In genomic region chr2:200856806-200857205, GRCh38 we compare ENCODE assay signal across 18 cellular contexts. TPM values are rescaled to one million over a fixed set of nuclear protein-coding genes. Genes with fewer than 3 reads are reported as not detected.
DNase-seq lines count a peak whose midpoint lies in the region; ATAC-seq and TF ChIP-seq lines count a peak whose summit lies in the region.
"Had no signal": no experiment of that assay in that cellular context is flagged by ENCODE, and none has a peak within 500 bp of the region (broad histone marks: within the 10 kb centered on the region; RNA-seq: fewer than 3 reads in every experiment).

No MANE protein-coding gene starts in this region.

- peaks cover 80% of the 10 kb centered on the region for H3K36me3 Mint-ChIP-seq in activated naive CD8-positive, alpha-beta T cell treated with anti-CD3 and anti-CD28 coated beads for 36 hours
- H3K36me3 Mint-ChIP-seq in stimulated activated naive B cell treated with anti-CD40 and anti-IgM and Interleukin-4, amounts not matched to agents 10 μg/mL and 1 μg/mL and 100 μg/mL, for 72 hours: peaks cover 50 to 58% of the 10 kb centered on the region in 2 donors
- peaks cover 56% of the 10 kb centered on the region for H3K36me3 Mint-ChIP-seq in type B pancreatic cell

- no peaks in the 10 kb centered on the region for H3K9me3 Mint-ChIP-seq in activated naive CD8-positive, alpha-beta T cell treated with anti-CD3 and anti-CD28 coated beads for 36 hours
- H3K9me3 Mint-ChIP-seq in stimulated activated naive B cell treated with anti-CD40 and anti-IgM and Interleukin-4, amounts not matched to agents 10 μg/mL and 1 μg/mL and 100 μg/mL, for 72 hours: no peaks in the 10 kb centered on the region
- H3K9me3 Mint-ChIP-seq in type B pancreatic cell: no peaks in the 10 kb centered on the region
- H3K9me3 Mint-ChIP-seq: CD8-positive, alpha-beta T cell; H9; WTC11 had no signal

- H3K27me3 Mint-ChIP-seq in activated naive CD8-positive, alpha-beta T cell treated with anti-CD3 and anti-CD28 coated beads for 36 hours: no peaks in the 10 kb centered on the region
- H3K27me3 Mint-ChIP-seq in stimulated activated naive B cell treated with anti-CD40 and anti-IgM and Interleukin-4, amounts not matched to agents 10 μg/mL and 1 μg/mL and 100 μg/mL, for 72 hours: no peaks in the 10 kb centered on the region
- H3K27me3 Mint-ChIP-seq in type B pancreatic cell: no peaks in the 10 kb centered on the region

- TF ChIP-seq CTCF in type B pancreatic cell (conservative IDR thresholded peaks at IDR 0.05): no peak

- peaks cover 38% of the 10 kb centered on the region for H3K4me1 Mint-ChIP-seq in activated naive CD8-positive, alpha-beta T cell treated with anti-CD3 and anti-CD28 coated beads for 36 hours
- peaks cover 19 to 36% of the 10 kb centered on the region in 2 donors for H3K4me1 Mint-ChIP-seq in stimulated activated naive B cell treated with anti-CD40 and anti-IgM and Interleukin-4, amounts not matched to agents 10 μg/mL and 1 μg/mL and 100 μg/mL, for 72 hours
- peaks cover 13% of the 10 kb centered on the region for H3K4me1 Mint-ChIP-seq in type B pancreatic cell (ENCODE audit: unreplicated experiment)

- peak overlapping the region; percentile 46 for H3K27ac Mint-ChIP-seq in activated naive CD8-positive, alpha-beta T cell treated with anti-CD3 and anti-CD28 coated beads for 36 hours
- H3K27ac Mint-ChIP-seq in stimulated activated naive B cell treated with anti-CD40 and anti-IgM and Interleukin-4, amounts not matched to agents 10 μg/mL and 1 μg/mL and 100 μg/mL, for 72 hours: peak overlapping the region; percentile 59
- no peak overlapping the region for H3K27ac Mint-ChIP-seq in type B pancreatic cell
- H3K27ac Mint-ChIP-seq: H9, WTC11 had no signal

- peak; percentile 28 for DNase-seq in stimulated activated CD4-positive, alpha-beta T cell treated with anti-CD3 and anti-CD28 coated beads, Interleukin-1b, Interleukin-23, amount 100 ng/mL, for 48 hours
- DNase-seq in stimulated activated CD4-positive, alpha-beta T cell treated with anti-CD3 and anti-CD28 coated beads, Interleukin-2, amount 100 ng/mL, for 48 hours: no peak
- DNase-seq in activated naive CD8-positive, alpha-beta T cell treated with anti-CD3 and anti-CD28 coated beads for 36 hours: no peak
- no peak for DNase-seq in stimulated activated naive B cell treated with anti-CD40 and anti-IgM and Interleukin-4, amounts not matched to agents 10 μg/mL and 1 μg/mL and 100 μg/mL, for 72 hours
- DNase-seq in middle frontal gyrus (ENCODE audit: extremely low spot score, low spot score): no peak
- no peak for DNase-seq in type B pancreatic cell (ENCODE audit: extremely low spot score, unreplicated experiment)
- DNase-seq: activated effector memory CD4-positive, alpha-beta T cell treated with Interleukin-2 at 50 U/mL for 16 hours; CD8-positive, alpha-beta T cell; cortex of kidney; H9; islet precursor cell; mucosa of descending colon; NCI-H1092 treated with DMSO at 0.1 percent for 48 hours; NCI-H2029; NCI-H2227 treated with DMSO at 0.1 percent for 48 hours; NCI-H748 treated with DMSO at 0.1 percent for 48 hours; T-helper 9 cell had no signal

- ATAC-seq in stimulated activated naive B cell treated with anti-CD40 and anti-IgM and Interleukin-4, amounts not matched to agents 10 μg/mL and 1 μg/mL and 100 μg/mL, for 72 hours (replicated peaks): no peak
- ATAC-seq: CD8-positive, alpha-beta T cell; mucosa of descending colon; WTC11 had no signal

- no peak overlapping the region for H3K4me3 Mint-ChIP-seq in activated naive CD8-positive, alpha-beta T cell treated with anti-CD3 and anti-CD28 coated beads for 36 hours
- no peak overlapping the region for H3K4me3 Mint-ChIP-seq in stimulated activated naive B cell treated with anti-CD40 and anti-IgM and Interleukin-4, amounts not matched to agents 10 μg/mL and 1 μg/mL and 100 μg/mL, for 72 hours
- H3K4me3 Mint-ChIP-seq in type B pancreatic cell: no peak overlapping the region
- H3K4me3 Mint-ChIP-seq: CD8-positive, alpha-beta T cell; H9; WTC11 had no signal

RNA-seq across cellular contexts. Expression of gene CLK1, which starts 7.7 kb away (rescaled TPM):
- 10 to 100 TPM; 64.5 to 70.2 TPM for total RNA-seq in activated naive CD8-positive, alpha-beta T cell treated with anti-CD3 and anti-CD28 coated beads for 36 hours
- total RNA-seq in type B pancreatic cell (ENCODE audit: low replicate concordance): 100 and 106 TPM in 2 replicates

RNA-seq across cellular contexts. Expression of gene PPIL3, which starts 32.1 kb away (rescaled TPM):
- total RNA-seq in activated naive CD8-positive, alpha-beta T cell treated with anti-CD3 and anti-CD28 coated beads for 36 hours: 10 to 100 TPM; 34.0 to 41.1 TPM
- total RNA-seq in type B pancreatic cell (ENCODE audit: low replicate concordance): 37.2 and 47.2 TPM in 2 replicates

RNA-seq across cellular contexts. Expression of gene NIF3L1, which starts 32.4 kb away (rescaled TPM):
- total RNA-seq in activated naive CD8-positive, alpha-beta T cell treated with anti-CD3 and anti-CD28 coated beads for 36 hours: 10 to 100 TPM; 30.2 to 33.9 TPM
- total RNA-seq in type B pancreatic cell (ENCODE audit: low replicate concordance): 27.4 and 36.3 TPM in 2 replicates

RNA-seq across cellular contexts. Expression of gene BZW1, which starts 45.1 kb away (rescaled TPM):
- 100 to 1,000 TPM; 549 to 557 TPM for total RNA-seq in activated naive CD8-positive, alpha-beta T cell treated with anti-CD3 and anti-CD28 coated beads for 36 hours
- total RNA-seq in type B pancreatic cell (ENCODE audit: low replicate concordance): 254 and 275 TPM in 2 replicates
